ENCODE assay signal across 9 cellular contexts in genomic region chr3:139520028-139520737, GRCh38. TPM values are rescaled to one million over a fixed set of nuclear protein-coding genes. Genes with fewer than 3 reads are reported as not detected.
DNase-seq lines count a peak whose midpoint lies in the region; ATAC-seq and TF ChIP-seq lines count a peak whose summit lies in the region.
"Had no signal": no experiment of that assay in that cellular context is flagged by ENCODE, and none has a peak within 500 bp of the region (broad histone marks: within the 10 kb centered on the region; RNA-seq: fewer than 3 reads in every experiment).

No MANE protein-coding gene starts in this region.

- in situ Hi-C loops in Panc1 (cut with HindIII; ENCODE audit: low pct_unique_long_range_greater_than_20kb, low sequenced_read_pairs), result no loop called here

- POLR2A ChIA-PET in A673 (lab: Charles Lee; ENCODE audit: low non-redundant PET), result no interaction called here
- POLR2A ChIA-PET in Panc1 (lab: Charles Lee), result no interaction called here

- TF ChIP-seq EP300 in stomach (IDR thresholded peaks at IDR 0.05), result no peak

- peak; percentile 48 for ATAC-seq in GM18502 (IDR thresholded peaks at IDR 0.05; ENCODE audit: poor library complexity, unreplicated experiment)
- peak; percentile 47 for ATAC-seq in Panc1
- peak; percentile 71 for ATAC-seq in left ventricle myocardium superior

- no peak for TF ChIP-seq POLR2A in stomach (IDR thresholded peaks at IDR 0.05)

- intact Hi-C loops in A673 (cut with micrococcal nuclease; ENCODE audit: unreplicated experiment), result no loop called here
- intact Hi-C loops in Panc1 (cut with micrococcal nuclease; ENCODE audit: unreplicated experiment), result no loop called here
- intact Hi-C loops in left ventricle myocardium superior (cut with micrococcal nuclease), result no loop called here
- intact Hi-C loops in stomach (cut with DNase I; ENCODE audit: low total_unique reads), result no loop called here

- H3K27me3 ChIP-seq in A673 (replicated peaks; ENCODE audit: insufficient read depth, low read depth, low read length, poor library complexity) (no peaks in the 10 kb centered on the region), Panc1 (ENCODE audit: control insufficient read depth, insufficient read depth, low read length) (no peaks in the 10 kb centered on the region), stomach (no peaks in the 10 kb centered on the region)

- no peaks in the 10 kb centered on the region for H3K4me1 ChIP-seq in A673 (ENCODE audit: insufficient read depth, low read length, poor library complexity, severe bottlenecking)
- H3K4me1 ChIP-seq in Panc1 (ENCODE audit: control insufficient read depth, insufficient read depth, low read length), result no peaks in the 10 kb centered on the region
- H3K4me1 ChIP-seq in stomach, result no peaks in the 10 kb centered on the region

- 73 to 83% (median 76%) methylated on average over 6 to 7 of the region's 7 CpGs for WGBS in stomach, 5 donors

- H3K36me3 ChIP-seq in A673 (ENCODE audit: insufficient read depth, low read length, poor library complexity, severe bottlenecking), result no peaks in the 10 kb centered on the region
- no peaks in the 10 kb centered on the region for H3K36me3 ChIP-seq in Panc1 (ENCODE audit: control insufficient read depth, insufficient read depth, low read length)
- H3K36me3 ChIP-seq in stomach, result peaks cover 0 to 12% (median 0%) of the 10 kb centered on the region in 4 donors

- H3K9me3 ChIP-seq in A673 (ENCODE audit: low read depth, low read length, poor library complexity, severe bottlenecking) (no peaks in the 10 kb centered on the region), Panc1 (ENCODE audit: control insufficient read depth, insufficient read depth, low read depth, low read length) (no peaks in the 10 kb centered on the region), stomach (no peaks in the 10 kb centered on the region)

- no peak overlapping the region for H3K4me3 ChIP-seq in A673 (ENCODE audit: low read depth, low read length, poor library complexity, severe bottlenecking)
- no peak overlapping the region for H3K4me3 ChIP-seq in Panc1 (ENCODE audit: low read depth in 2 of 2, low read length in 2 of 2)
- H3K4me3 ChIP-seq in stomach, result no peak overlapping the region

- H3K27ac ChIP-seq in A673 (ENCODE audit: low read depth, low read length, poor library complexity, severe bottlenecking) (no peak overlapping the region), Panc1 (ENCODE audit: low read length) (no peak overlapping the region), stomach (no peak overlapping the region)

- DNase-seq in A673 (ENCODE audit: low spot score) (peak; percentile 51), Panc1 (ENCODE audit: low read depth, low spot score) (no peak), left ventricle myocardium superior (peak; percentile 39), stomach (no peak), NCI-H526 treated with DMSO at 0.1 percent for 48 hours (lab: John Stamatoyannopoulos, UW) (no peak), COR-L47 (lab: John Stamatoyannopoulos, UW) (no peak), NCI-H2227 (lab: John Stamatoyannopoulos, UW; ENCODE audit: unreplicated experiment) (no peak)
- DNase-seq: activated naive CD8-positive, alpha-beta T cell treated with anti-CD3 and anti-CD28 coated beads, Interleukin-2, amount 10 ng/mL, durations not matched to agents 7 days and 5 days had no signal

- CTCF ChIA-PET in A673 (lab: Charles Lee), result interaction anchor here (0.6 to 1.1 kb wide), 2 partner anchors 42 to 1216 kb away, joined by 4 to 5 read pairs; no protein-coding TSS in a partner anchor
- CTCF ChIA-PET in Panc1 (lab: Charles Lee), result interaction anchor here (1.0 kb wide), 1 partner anchor 44 kb away, joined by 6 read pairs; no protein-coding TSS in a partner anchor

- TF ChIP-seq CTCF in A673 (conservative IDR thresholded peaks at IDR 0.05; ENCODE audit: low read depth, low read length) (peak; percentile 58), Panc1 (IDR thresholded peaks at IDR 0.05) (peak; percentile 72), stomach (IDR thresholded peaks at IDR 0.05) (peak in 1 of 7 experiments; percentile 18)

- no TSS peak for BruUV-seq in A673 (replicated peaks; lab: Mats Ljungman, UMichigan)
- BruUV-seq in Panc1 (replicated peaks; lab: Mats Ljungman, UMichigan), result no TSS peak

RNA-seq across cellular contexts. Expression of gene RBP1, which starts 19.4 kb away (rescaled TPM):
- total RNA-seq in A673 (2021), result 45.4 and 49.9 TPM in 2 replicates
- total RNA-seq in Panc1 (2021; ENCODE audit: unreplicated experiment), result 18.6 TPM
- polyA plus RNA-seq in Panc1 (2012; ENCODE audit: insufficient read length), result 83.7 TPM
- total RNA-seq in left ventricle myocardium superior, result 27.4 TPM
- 10 to 100 TPM in 2 of 5 donors, 1 to 10 TPM in 1, not detected in 2; 2.7 to 34.1 (median 15.1) TPM for total RNA-seq in stomach
- 10 to 100 TPM; 47.3 to 89.4 (median 61.1) TPM for polyA plus RNA-seq in stomach
- total RNA-seq: activated naive CD8-positive, alpha-beta T cell treated with anti-CD3 and anti-CD28 coated beads, Interleukin-2, amount 10 ng/mL, durations not matched to agents 7 days and 5 days had no signal

RNA-seq across cellular contexts. Expression of gene RBP2, which starts 43.9 kb away (rescaled TPM):
- total RNA-seq in A673 (2021) (not detected in 2 replicates), Panc1 (2021; ENCODE audit: unreplicated experiment) (not detected), left ventricle myocardium superior (not detected), stomach (10 to 100 TPM in 1 of 5 donors, not detected in 4; 52.7 TPM)
- not detected for polyA plus RNA-seq in Panc1 (2012; ENCODE audit: insufficient read length)
- 1 to 10 TPM in 1 of 3 donors, not detected in 2; 2.9 TPM for polyA plus RNA-seq in stomach
- total RNA-seq: activated naive CD8-positive, alpha-beta T cell treated with anti-CD3 and anti-CD28 coated beads, Interleukin-2, amount 10 ng/mL, durations not matched to agents 7 days and 5 days had no signal

Comparison
In these comparisons a context has a peak if more than half of its experiments do, and no peak if none do; other contexts are left out.
1. DNase-seq: peak in A673 (single experiment) and left ventricle myocardium superior (single experiment); none in Panc1 (single experiment), stomach (single experiment), NCI-H526 treated with DMSO at 0.1 percent for 48 hours (single experiment), COR-L47 (single experiment) and NCI-H2227 (single experiment).
2. Peak in every context shown above with its lines, with median percentiles within 50 percentile points of each other: ATAC-seq.